In the genomic region with DNA sequence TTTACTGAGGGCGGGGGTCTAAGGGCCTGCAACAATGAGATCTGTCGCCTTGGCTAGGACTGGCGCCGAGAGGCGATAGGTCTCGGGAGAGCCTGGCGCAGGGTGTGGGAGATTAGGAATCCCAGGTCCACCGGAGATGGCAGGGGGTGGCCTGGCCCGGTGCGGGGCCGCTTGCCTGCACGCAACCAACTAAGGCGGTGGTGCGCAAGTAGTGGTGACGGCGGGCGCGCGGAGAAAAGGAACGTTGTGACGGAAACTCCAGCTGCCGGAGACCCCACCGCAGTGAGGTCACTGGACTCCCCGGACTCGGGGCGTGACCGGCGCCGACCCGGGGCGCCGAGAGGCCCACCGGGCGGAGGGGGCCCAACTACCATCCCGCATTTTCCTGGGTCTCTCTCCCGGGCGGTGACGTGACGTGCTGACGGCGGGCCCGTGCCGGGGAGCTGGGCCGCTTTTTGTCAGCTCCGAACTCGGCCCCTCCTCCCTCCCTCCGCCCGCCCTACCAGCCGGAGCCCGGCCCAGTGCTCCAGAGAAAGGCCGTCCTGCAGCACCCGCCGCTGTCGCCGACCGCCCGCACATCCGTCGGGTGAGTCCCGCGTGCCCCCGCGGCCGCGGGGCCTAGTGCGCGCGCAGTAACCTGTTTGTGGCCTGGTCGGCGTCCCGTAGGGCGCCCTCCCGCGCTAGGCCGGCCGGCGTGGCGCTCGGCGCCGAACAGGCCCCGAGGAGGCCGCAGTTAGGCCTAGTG, we compare ENCODE assay signal across 8 cellular contexts. TPM values are rescaled to one million over a fixed set of nuclear protein-coding genes. Genes with fewer than 3 reads are reported as not detected.
DNase-seq lines count a peak whose midpoint lies in the region; ATAC-seq and TF ChIP-seq lines count a peak whose summit lies in the region.

A gene (plus strand): TSS at position 521 of the 745 bp plus-strand sequence. CDS start 18,556 bp downstream, outside the sequence.

- H3K4me3 ChIP-seq in endocrine pancreas (ENCODE audit: control insufficient read depth, insufficient read depth, low read length) (peak within 1 kb of the TSS; percentile 89), prostate gland (peak within 1 kb of the TSS; percentile 44 to 48), hepatocyte (no peak within 1 kb of the TSS)

- H3K4me1 ChIP-seq in endocrine pancreas (ENCODE audit: control insufficient read depth, insufficient read depth, low read length): no peaks in the 10 kb centered on the region
- no peaks in the 10 kb centered on the region for H3K4me1 ChIP-seq in prostate gland (replicated peaks)
- H3K4me1 ChIP-seq in hepatocyte (ENCODE audit: insufficient read depth): no peaks in the 10 kb centered on the region

- peak; percentile 14 for TF ChIP-seq POLR2A in prostate gland (IDR thresholded peaks at IDR 0.05)

- H3K36me3 ChIP-seq in endocrine pancreas (ENCODE audit: control insufficient read depth, insufficient read depth, low read length): no peaks in the 10 kb centered on the region
- no peaks in the 10 kb centered on the region for H3K36me3 ChIP-seq in prostate gland
- no peaks in the 10 kb centered on the region for H3K36me3 ChIP-seq in hepatocyte (replicated peaks; ENCODE audit: insufficient read depth, low read depth)

- H3K9ac ChIP-seq in endocrine pancreas (ENCODE audit: control insufficient read depth, insufficient read depth, low read length): peak within 1 kb of the TSS; percentile 73

- ATAC-seq in HG02973 (IDR thresholded peaks at IDR 0.05; ENCODE audit: unreplicated experiment) (peak; percentile 21), GM19324 (IDR thresholded peaks at IDR 0.05; ENCODE audit: low FRiP score, unreplicated experiment) (no peak)

- H4K20me1 ChIP-seq in hepatocyte (ENCODE audit: insufficient read depth, poor library complexity, severe bottlenecking): no peaks in the 10 kb centered on the region

- DNase-seq in Caki2 (ENCODE audit: low read depth) (peak; percentile 50), prostate gland (ENCODE audit: low spot score) (peak; percentile 10), hepatocyte (ENCODE audit: low spot score) (no peak), HPDE6-E6E7 (ENCODE audit: extremely low spot score) (no peak)

- H3K9me3 ChIP-seq in endocrine pancreas (ENCODE audit: control insufficient read depth, low read length): no peaks in the 10 kb centered on the region
- H3K9me3 ChIP-seq in prostate gland: no peaks in the 10 kb centered on the region
- H3K9me3 ChIP-seq in hepatocyte (ENCODE audit: low read depth): no peaks in the 10 kb centered on the region

- H3K27ac ChIP-seq in prostate gland: peak within 1 kb of the TSS; percentile 97
- H3K27ac ChIP-seq in hepatocyte: no peak within 1 kb of the TSS

- H2AFZ ChIP-seq in hepatocyte: no peak within 1 kb of the TSS

- WGBS in prostate gland: 0% methylated on average over 7 of the region's 83 CpGs
- no CpG with 5 or more reads among the region's 83 CpGs for WGBS in hepatocyte (ENCODE audit: low lambda C conversion rate, missing lambda C conversion rate)

- intact Hi-C loops in T-helper 2 cell treated with Interferon-gamma antibody and Interleukin-4, amounts not matched to agents 100 ng/mL and 5 ng/mL, for 36 hours (cut with micrococcal nuclease): loop anchor here (1.0 to 2.0 kb wide), 3 partner anchors 22 to 76 kb away; no protein-coding TSS in a partner anchor
- intact Hi-C loops in prostate gland (cut with DNase I): loop anchor here (10.0 kb wide), 1 partner anchor 90 kb away; a partner anchor contains a TSS

- no peaks in the 10 kb centered on the region for H3K79me2 ChIP-seq in hepatocyte

- no peak within 1 kb of the TSS for H3K4me2 ChIP-seq in hepatocyte

- in situ Hi-C loops in Caki2 (cut with HindIII; ENCODE audit: low pct_unique_long_range_greater_than_20kb, low sequenced_read_pairs): no loop called here

- H3K27me3 ChIP-seq in endocrine pancreas (ENCODE audit: control insufficient read depth, insufficient read depth, low read length) (no peaks in the 10 kb centered on the region), prostate gland (replicated peaks; ENCODE audit: insufficient read depth) (no peaks in the 10 kb centered on the region), hepatocyte (no peaks in the 10 kb centered on the region)

- TF ChIP-seq CTCF in prostate gland (IDR thresholded peaks at IDR 0.05): no peak
- no peak for TF ChIP-seq CTCF in hepatocyte (IDR thresholded peaks at IDR 0.05; ENCODE audit: poor library complexity)

- H3K9me2 ChIP-seq in hepatocyte (replicated peaks; ENCODE audit: insufficient read depth): no peaks in the 10 kb centered on the region

RNA-seq across cellular contexts. Expression of the gene that starts here (rescaled TPM):
- 3.2 and 6.5 TPM in 2 replicates for total RNA-seq in Caki2 (2014; rRNA removed; shearing (Covaris generic); ENCODE audit: low replicate concordance)
- 20.2 and 23.8 TPM in 2 replicates for total RNA-seq in T-helper 2 cell treated with Interferon-gamma antibody and Interleukin-4, amounts not matched to agents 100 ng/mL and 5 ng/mL, for 36 hours
- total RNA-seq in prostate gland: 10 to 100 TPM; 11.5 to 14.0 TPM
- total RNA-seq in hepatocyte: not detected in 2 replicates
- not detected in 2 replicates for polyA plus RNA-seq in hepatocyte

Comparison
In these comparisons a context has a peak if more than half of its experiments do, and no peak if none do; other contexts are left out.
1. DNase-seq: peak in Caki2 (single experiment) and prostate gland (single experiment); none in hepatocyte (single experiment) and HPDE6-E6E7 (single experiment).